ENCODE assay signal across 1 cellular context in the genomic region with DNA sequence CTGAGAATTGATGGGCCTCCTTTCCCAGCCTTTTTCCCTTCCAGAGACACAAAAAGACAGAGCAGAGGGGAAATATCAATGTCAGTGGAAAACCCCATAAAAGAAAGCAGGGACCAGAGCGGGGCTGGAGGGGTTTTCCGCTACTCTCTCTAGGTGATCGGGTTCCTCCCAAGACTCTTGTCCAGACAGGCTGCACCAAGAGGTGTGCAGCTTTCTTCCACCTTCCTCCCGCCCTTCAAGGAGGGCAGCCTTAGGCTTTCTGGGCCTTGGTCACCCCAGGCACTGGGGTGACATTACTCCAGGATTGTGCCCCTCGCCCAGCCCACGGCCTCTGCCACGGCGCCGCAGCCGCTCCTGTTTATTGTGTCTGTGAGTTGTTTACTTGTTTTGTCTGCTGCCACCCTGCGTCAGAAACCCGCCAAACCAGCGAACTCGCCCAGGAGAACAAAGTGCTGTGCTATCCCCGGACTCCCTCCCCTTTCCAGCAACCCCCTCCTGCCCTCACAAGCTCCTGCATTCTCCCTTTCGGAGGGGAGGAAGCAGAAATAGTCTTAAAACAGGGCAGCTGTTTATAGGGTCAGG.
A peak's percentile ranks its signal among the peaks of the same experiment; 100 is the strongest.
TF ChIP-seq lines count a peak whose summit lies in the region.

No MANE protein-coding gene starts in this region.

TF ChIP-seq in HepG2, 621 proteins besides CTCF, POLR2A, EP300 and RAD21:
- TF ChIP-seq FOXA1 (IDR thresholded peaks at IDR 0.05) (no peak), FOXA1 (CRISPR knock-in tag; IDR thresholded peaks at IDR 0.05) (0 out of 2 replicates have a peak, but pooled peaks have one; percentile 4), FOXP1 (IDR thresholded peaks at IDR 0.05) (no peak), FOXP1 (CRISPR knock-in tag; IDR thresholded peaks at IDR 0.05) (0 out of 2 replicates have a peak, but pooled peaks have one; percentile 17), FIP1L1 (IDR thresholded peaks at IDR 0.05; ENCODE audit: borderline replicate concordance, insufficient read depth, low read depth, low read length) (no peak), ZNF773 (CRISPR knock-in tag; IDR thresholded peaks at IDR 0.05; ENCODE audit: borderline replicate concordance) (no peak), SMARCE1 (IDR thresholded peaks at IDR 0.05; ENCODE audit: borderline replicate concordance) (no peak)
- TF ChIP-seq, protein P1, sequence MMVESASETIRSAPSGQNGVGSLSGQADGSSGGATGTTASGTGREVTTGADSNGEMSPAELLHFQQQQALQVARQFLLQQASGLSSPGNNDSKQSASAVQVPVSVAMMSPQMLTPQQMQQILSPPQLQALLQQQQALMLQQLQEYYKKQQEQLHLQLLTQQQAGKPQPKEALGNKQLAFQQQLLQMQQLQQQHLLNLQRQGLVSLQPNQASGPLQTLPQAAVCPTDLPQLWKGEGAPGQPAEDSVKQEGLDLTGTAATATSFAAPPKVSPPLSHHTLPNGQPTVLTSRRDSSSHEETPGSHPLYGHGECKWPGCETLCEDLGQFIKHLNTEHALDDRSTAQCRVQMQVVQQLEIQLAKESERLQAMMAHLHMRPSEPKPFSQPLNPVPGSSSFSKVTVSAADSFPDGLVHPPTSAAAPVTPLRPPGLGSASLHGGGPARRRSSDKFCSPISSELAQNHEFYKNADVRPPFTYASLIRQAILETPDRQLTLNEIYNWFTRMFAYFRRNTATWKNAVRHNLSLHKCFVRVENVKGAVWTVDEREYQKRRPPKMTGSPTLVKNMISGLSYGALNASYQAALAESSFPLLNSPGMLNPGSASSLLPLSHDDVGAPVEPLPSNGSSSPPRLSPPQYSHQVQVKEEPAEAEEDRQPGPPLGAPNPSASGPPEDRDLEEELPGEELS (CRISPR knock-in tag; IDR thresholded peaks at IDR 0.05) = peak; percentile 44; the same call in 1 of the 2 replicates
- TF ChIP-seq, protein P2, sequence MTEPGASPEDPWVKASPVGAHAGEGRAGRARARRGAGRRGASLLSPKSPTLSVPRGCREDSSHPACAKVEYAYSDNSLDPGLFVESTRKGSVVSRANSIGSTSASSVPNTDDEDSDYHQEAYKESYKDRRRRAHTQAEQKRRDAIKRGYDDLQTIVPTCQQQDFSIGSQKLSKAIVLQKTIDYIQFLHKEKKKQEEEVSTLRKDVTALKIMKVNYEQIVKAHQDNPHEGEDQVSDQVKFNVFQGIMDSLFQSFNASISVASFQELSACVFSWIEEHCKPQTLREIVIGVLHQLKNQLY (CRISPR knock-in tag; IDR thresholded peaks at IDR 0.05) = no peak
